24 cellular contexts compared by ENCODE assay signal in genomic region chr12:132236930-132237771, GRCh38.
DNase-seq lines count a peak whose midpoint lies in the region; ATAC-seq and TF ChIP-seq lines count a peak whose summit lies in the region.
"Had no signal": no experiment of that assay in that cellular context is flagged by ENCODE, and none has a peak within 500 bp of the region (broad histone marks: within the 10 kb centered on the region; RNA-seq: fewer than 3 reads in every experiment).

No MANE protein-coding gene starts in this region.

- no peak overlapping the region for H3K9ac ChIP-seq in SK-N-SH
- H3K9ac ChIP-seq in trophoblast cell (ENCODE audit: low read length): no peak overlapping the region

- no peak for TF ChIP-seq CTCF in SK-N-SH (IDR thresholded peaks at IDR 0.05)
- TF ChIP-seq CTCF in endothelial cell (IDR thresholded peaks at IDR 0.05; ENCODE audit: unreplicated experiment): no peak

- H3K27me3 Mint-ChIP-seq in endothelial cell (ENCODE audit: unreplicated experiment) (peaks cover 12% of the 10 kb centered on the region), T-helper 17 cell (no peaks in the 10 kb centered on the region)
- H3K27me3 Mint-ChIP-seq: activated B cell treated with CpG ODN at 0.5 μM for 24 hours; CD4-positive, alpha-beta T cell; memory B cell; T-cell had no signal

- CTCF ChIA-PET in SK-N-SH (lab: Yijun Ruan, JAX): interaction anchor here (0.8 kb wide), 1 partner anchor 83 kb away, joined by 4 read pairs; no protein-coding TSS in a partner anchor

- H4K20me1 ChIP-seq in SK-N-SH (ENCODE audit: insufficient read depth): no peaks in the 10 kb centered on the region

- no peaks in the 10 kb centered on the region for H3K4me1 Mint-ChIP-seq in endothelial cell (ENCODE audit: unreplicated experiment)
- peaks cover 9% of the 10 kb centered on the region for H3K4me1 Mint-ChIP-seq in T-helper 17 cell
- H3K4me1 Mint-ChIP-seq: activated B cell treated with CpG ODN at 0.5 μM for 24 hours, T-cell had no signal

- no peaks in the 10 kb centered on the region for H3K9me2 ChIP-seq in SK-N-SH

- 18% methylated on average over 11 of the region's 14 CpGs for WGBS in SK-N-SH (ENCODE audit: low lambda C conversion rate)
- WGBS in trophoblast cell (ENCODE audit: extremely low coverage, insufficient coverage, insufficient read length): no CpG with 5 or more reads among the region's 14 CpGs
- whole genome bisulfite sequencing in aorta, 2 donors: 81 to 88% methylated on average over 14 of the region's 14 CpGs

- no peak overlapping the region for H4K91ac ChIP-seq in trophoblast cell (ENCODE audit: low read depth, low read length)

- intact Hi-C loops in aorta (cut with DNase I): no loop called here

- no peak overlapping the region for H3K18ac ChIP-seq in trophoblast cell (ENCODE audit: low read length)

- H3K9me3 ChIP-seq in SK-N-SH: no peaks in the 10 kb centered on the region
- H3K9me3 ChIP-seq in trophoblast cell (ENCODE audit: insufficient read depth, low read depth, low read length): peaks cover 8% of the 10 kb centered on the region
- H3K9me3 ChIP-seq in aorta (ENCODE audit: control insufficient read depth, low read length): no peaks in the 10 kb centered on the region
- H3K9me3 ChIP-seq in T-helper 17 cell (ENCODE audit: control insufficient read depth, low read length, poor library complexity, severe bottlenecking): no peaks in the 10 kb centered on the region

- H3K79me2 ChIP-seq in SK-N-SH (ENCODE audit: insufficient read depth): no peaks in the 10 kb centered on the region
- H3K79me2 ChIP-seq in trophoblast cell (ENCODE audit: control insufficient read depth, insufficient read depth, low read length, poor library complexity): no peaks in the 10 kb centered on the region
- H3K79me2 ChIP-seq: hepatocyte had no signal

- no peak overlapping the region for H2BK12ac ChIP-seq in trophoblast cell (ENCODE audit: low read length)

- peaks cover 32% of the 10 kb centered on the region for H3K27me3 ChIP-seq in SK-N-SH (ENCODE audit: insufficient read depth)
- no peaks in the 10 kb centered on the region for H3K27me3 ChIP-seq in trophoblast cell (ENCODE audit: insufficient read depth, low read length)
- no peaks in the 10 kb centered on the region for H3K27me3 ChIP-seq in aorta (ENCODE audit: control insufficient read depth in 1 of 2, insufficient read depth in 2 of 2, low read length in 1 of 2)
- H3K27me3 ChIP-seq: hepatocyte had no signal

- H3K4me3 ChIP-seq in SK-N-SH (ENCODE audit: low read depth in 2 of 2, low read length in 1 of 2): no peak overlapping the region
- peak overlapping the region; percentile 12 for H3K4me3 ChIP-seq in trophoblast cell (ENCODE audit: low read depth, low read length)
- H3K4me3 ChIP-seq in aorta (ENCODE audit: low read length in 2 of 2): no peak overlapping the region
- H3K4me3 ChIP-seq: hepatocyte had no signal

- H3K27ac ChIP-seq in SK-N-SH (ENCODE audit: low read depth in 2 of 2, low read length in 1 of 2) (no peak overlapping the region), trophoblast cell (ENCODE audit: low read depth, low read length) (no peak overlapping the region), aorta (ENCODE audit: low read depth in 1 of 2, low read length in 2 of 2) (no peak overlapping the region)
- H3K27ac ChIP-seq: 22Rv1, hepatocyte had no signal

- TF ChIP-seq RAD21 in SK-N-SH (IDR thresholded peaks at IDR 0.05; ENCODE audit: low read length): no peak

- POLR2A ChIA-PET in SK-N-SH (lab: Yijun Ruan, JAX): no interaction called here

- H3K4ac ChIP-seq in trophoblast cell (ENCODE audit: low read depth, low read length): no peak overlapping the region

- H3K4me1 ChIP-seq in SK-N-SH (ENCODE audit: control insufficient read depth in 1 of 2, insufficient read depth in 2 of 2, low read depth in 1 of 2, low read length in 1 of 2): no peaks in the 10 kb centered on the region
- no peaks in the 10 kb centered on the region for H3K4me1 ChIP-seq in trophoblast cell (ENCODE audit: control insufficient read depth in 1 of 2, insufficient read depth in 2 of 2, low read length in 2 of 2)
- no peaks in the 10 kb centered on the region for H3K4me1 ChIP-seq in aorta (ENCODE audit: control insufficient read depth in 1 of 2, insufficient read depth in 2 of 2, low read length in 2 of 2)

- H3K4me2 ChIP-seq in SK-N-SH (no peak overlapping the region), trophoblast cell (ENCODE audit: low read length) (no peak overlapping the region)
- H3K4me2 ChIP-seq: hepatocyte had no signal

- no peak overlapping the region for H3K4me3 Mint-ChIP-seq in endothelial cell (ENCODE audit: unreplicated experiment)
- H3K4me3 Mint-ChIP-seq in T-helper 17 cell: no peak overlapping the region
- H3K4me3 Mint-ChIP-seq: activated B cell treated with CpG ODN at 0.5 μM for 24 hours; CD4-positive, alpha-beta T cell; memory B cell; T-cell; type B pancreatic cell had no signal

- no peak overlapping the region for H4K8ac ChIP-seq in trophoblast cell (ENCODE audit: low read depth, low read length)

- peak overlapping the region; percentile 41 for H3K27ac Mint-ChIP-seq in endothelial cell (ENCODE audit: unreplicated experiment)
- H3K27ac Mint-ChIP-seq in T-helper 17 cell: no peak overlapping the region
- H3K27ac Mint-ChIP-seq: activated B cell treated with CpG ODN at 0.5 μM for 24 hours; CD4-positive, alpha-beta T cell; memory B cell; T-cell; type B pancreatic cell had no signal

- no peak overlapping the region for H2BK120ac ChIP-seq in trophoblast cell (ENCODE audit: insufficient read depth, low read length, poor library complexity)

- H3K36me3 Mint-ChIP-seq in endothelial cell (ENCODE audit: low read depth, unreplicated experiment) (peaks cover 4% of the 10 kb centered on the region), T-helper 17 cell (ENCODE audit: low read depth) (no peaks in the 10 kb centered on the region)
- H3K36me3 Mint-ChIP-seq: memory B cell, T-cell, type B pancreatic cell had no signal

- H2AK5ac ChIP-seq in trophoblast cell (ENCODE audit: low read length): no peak overlapping the region

- H3K79me1 ChIP-seq in trophoblast cell (ENCODE audit: low read length): no peaks in the 10 kb centered on the region

- no peaks in the 10 kb centered on the region for H3K36me3 ChIP-seq in SK-N-SH (replicated peaks in 1 of 2; ENCODE audit: control insufficient read depth in 1 of 2, insufficient read depth in 2 of 2, low read length in 1 of 2)
- H3K36me3 ChIP-seq in trophoblast cell (ENCODE audit: control insufficient read depth in 1 of 2, insufficient read depth in 2 of 2, low read length in 2 of 2): no peaks in the 10 kb centered on the region
- no peaks in the 10 kb centered on the region for H3K36me3 ChIP-seq in aorta (ENCODE audit: control insufficient read depth in 1 of 2, insufficient read depth in 2 of 2, low read length in 1 of 2)

- DNase-seq in SK-N-SH (no peak), endothelial cell (ENCODE audit: low spot score) (no peak), trophoblast cell (no peak), aorta (peak; percentile 30 to 65), T-helper 17 cell (no peak), hepatic stellate cell (ENCODE audit: low spot score) (no peak)
- DNase-seq: activated B cell treated with CpG ODN at 0.5 μM for 24 hours; activated CD4-positive, alpha-beta T cell treated with anti-CD3 and anti-CD28 coated beads, Interleukin-2, amount 50 U/mL, for 4 hours; activated CD8-positive, alpha-beta memory T cell treated with anti-CD3 and anti-CD28 coated beads, Interleukin-2, amount 50 U/mL, for 48 hours; CD4-positive, alpha-beta T cell; Karpas-422; NCI-H1417 treated with DMSO at 0.1 percent for 48 hours; NCI-H2081; NCI-H2227 treated with DMSO at 0.1 percent for 48 hours; NCI-H526 treated with DMSO at 0.1 percent for 48 hours; small intestine; stimulated activated CD4-positive, alpha-beta T cell treated with anti-CD3 and anti-CD28 coated beads, Interleukin-1b, Interleukin-23, amount 100 ng/mL, for 48 hours; T-cell had no signal

- H2BK5ac ChIP-seq in trophoblast cell (ENCODE audit: low read depth, low read length, poor library complexity): no peak overlapping the region

- no peaks in the 10 kb centered on the region for H3K9me3 Mint-ChIP-seq in endothelial cell (ENCODE audit: unreplicated experiment)
- H3K9me3 Mint-ChIP-seq: activated B cell treated with CpG ODN at 0.5 μM for 24 hours; CD4-positive, alpha-beta T cell; T-cell; type B pancreatic cell had no signal

- ATAC-seq in SK-N-SH treated with all-trans-retinoic acid at 6 μM for 48 hours (peak; percentile 57), aorta (ENCODE audit: low FRiP score) (peak; percentile 15), T-helper 17 cell (no peak), GM19467 (IDR thresholded peaks at IDR 0.05; ENCODE audit: unreplicated experiment) (no peak)
- ATAC-seq: T-cell had no signal

- TF ChIP-seq EP300 in SK-N-SH (IDR thresholded peaks at IDR 0.05; ENCODE audit: borderline replicate concordance in 1 of 2, low read depth in 1 of 2, low read length in 1 of 2): no peak

- H4K12ac ChIP-seq in trophoblast cell (ENCODE audit: low read depth, low read length): no peak overlapping the region

- no peak overlapping the region for H3K14ac ChIP-seq in trophoblast cell (ENCODE audit: low read length)

- no peak overlapping the region for H2AFZ ChIP-seq in SK-N-SH (ENCODE audit: low read depth)
- H2AFZ ChIP-seq in trophoblast cell (ENCODE audit: insufficient read depth, low read length, poor library complexity): no peak overlapping the region
- H2AFZ ChIP-seq: hepatocyte had no signal

- H3F3A ChIP-seq in SK-N-SH (replicated peaks; ENCODE audit: insufficient read depth): peaks cover 7% of the 10 kb centered on the region

- H3K23ac ChIP-seq in trophoblast cell (ENCODE audit: low read length): no peak overlapping the region

TF ChIP-seq in SK-N-SH treated with all-trans-retinoic acid at 6 μM for 48 hours, 23 proteins besides CTCF, POLR2A, EP300 and RAD21:
- no peak for TF ChIP-seq TOX (CRISPR knock-in tag; IDR thresholded peaks at IDR 0.05; ENCODE audit: borderline replicate concordance)
TF ChIP-seq in SK-N-SH treated with all-trans-retinoic acid at 6 μM for 48 hours: peak in this region for 0.

TF ChIP-seq in SK-N-SH, 30 proteins besides CTCF, POLR2A, EP300 and RAD21:
- TF ChIP-seq RXRA (IDR thresholded peaks at IDR 0.05; ENCODE audit: borderline replicate concordance, low read depth) (no peak), MXI1 (IDR thresholded peaks at IDR 0.05; ENCODE audit: low read depth, low read length) (no peak)

Comparison
In these comparisons a context has a peak if more than half of its experiments do, and no peak if none do; other contexts are left out.
1. ATAC-seq: peak in SK-N-SH treated with all-trans-retinoic acid at 6 μM for 48 hours (single experiment) and aorta (single experiment); none in T-helper 17 cell (single experiment) and GM19467 (single experiment).
2. DNase-seq: peak in aorta (2 of 2); none in SK-N-SH (single experiment), endothelial cell (single experiment), trophoblast cell (0 of 2), T-helper 17 cell (0 of 3) and hepatic stellate cell (single experiment).